In the genomic region with DNA sequence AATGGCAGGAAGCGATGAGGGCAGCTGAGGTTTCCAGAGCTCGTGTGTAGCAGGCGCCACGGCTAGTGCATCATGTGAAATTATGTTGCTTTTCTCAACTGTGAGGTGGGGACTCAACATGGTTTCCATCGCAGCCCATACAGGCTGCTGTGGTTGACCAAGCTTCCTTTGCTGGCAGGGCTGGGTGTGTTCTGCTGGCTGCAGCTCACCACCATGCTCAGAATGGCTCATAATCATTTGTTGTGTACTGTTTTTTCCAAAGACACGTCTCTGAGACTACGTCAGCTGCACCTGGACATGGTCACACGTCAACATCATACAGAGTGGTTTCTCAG, we compare ENCODE assay signal across 9 cellular contexts. TPM values are rescaled to one million over a fixed set of nuclear protein-coding genes. Genes with fewer than 3 reads are reported as not detected.
DNase-seq lines count a peak whose midpoint lies in the region; ATAC-seq, FAIRE-seq and TF ChIP-seq lines count a peak whose summit lies in the region.
"Had no signal": no experiment of that assay in that cellular context is flagged by ENCODE, and none has a peak within 500 bp of the region (broad histone marks: within the 10 kb centered on the region; RNA-seq: fewer than 3 reads in every experiment).

No MANE protein-coding gene starts in this region.

- CTCF ChIA-PET in activated CD8-positive, alpha-beta T cell treated with anti-CD3 and anti-CD28 coated beads for 36 hours (lab: Charles Lee): interaction anchor here (0.7 to 1.5 kb wide), 3 partner anchors 11 to 80 kb away, joined by 3 to 4 read pairs (median 4); no protein-coding TSS in a partner anchor

- no peaks in the 10 kb centered on the region for H3K27me3 ChIP-seq in pancreas
- H3K27me3 ChIP-seq: adrenal gland had no signal

- DNase-seq in CD1c-positive myeloid dendritic cell (ENCODE audit: extremely low spot score) (peak; percentile 58), pancreas (peak; percentile 60 to 85 (median 78)), NCI-H69 (lab: John Stamatoyannopoulos, UW) (no peak), Ammon's horn (ENCODE audit: low spot score) (no peak), COR-L47 (lab: John Stamatoyannopoulos, UW) (no peak)
- peak; percentile 93 for DNase-seq in activated CD8-positive, alpha-beta T cell treated with anti-CD3 and anti-CD28 coated beads for 36 hours

- H3K36me3 Mint-ChIP-seq in activated CD8-positive, alpha-beta T cell treated with anti-CD3 and anti-CD28 coated beads for 36 hours (ENCODE audit: low read depth): no peaks in the 10 kb centered on the region

- peak overlapping the region; percentile 89 for H3K27ac Mint-ChIP-seq in activated CD8-positive, alpha-beta T cell treated with anti-CD3 and anti-CD28 coated beads for 36 hours

- H3K36me3 ChIP-seq in pancreas: no peaks in the 10 kb centered on the region
- H3K36me3 ChIP-seq: adrenal gland had no signal

- peak overlapping the region; percentile 45 for H3K4me3 Mint-ChIP-seq in activated CD8-positive, alpha-beta T cell treated with anti-CD3 and anti-CD28 coated beads for 36 hours

- peak overlapping the region; percentile 40 to 65 (median 48) for H3K27ac ChIP-seq in pancreas
- H3K27ac ChIP-seq: adrenal gland had no signal

- POLR2A ChIA-PET in activated CD8-positive, alpha-beta T cell treated with anti-CD3 and anti-CD28 coated beads for 36 hours (lab: Charles Lee): interaction anchor here (0.7 to 1.5 kb wide), 13 partner anchors 13 to 83 kb away, joined by 3 to 11 read pairs (median 4); no protein-coding TSS in a partner anchor

- H3K27me3 Mint-ChIP-seq in activated CD8-positive, alpha-beta T cell treated with anti-CD3 and anti-CD28 coated beads for 36 hours: no peaks in the 10 kb centered on the region

- peaks cover 14 to 24% (median 17%) of the 10 kb centered on the region in 3 donors for H3K4me1 ChIP-seq in pancreas
- H3K4me1 ChIP-seq: adrenal gland had no signal

- no peaks in the 10 kb centered on the region for H3K9me3 ChIP-seq in pancreas
- H3K9me3 ChIP-seq: adrenal gland had no signal

- H3K4me1 Mint-ChIP-seq in activated CD8-positive, alpha-beta T cell treated with anti-CD3 and anti-CD28 coated beads for 36 hours (ENCODE audit: low read depth): peaks cover 82% of the 10 kb centered on the region

- TF ChIP-seq CTCF in activated CD8-positive, alpha-beta T cell treated with anti-CD3 and anti-CD28 coated beads for 36 hours (IDR thresholded peaks at IDR 0.05): no peak
- TF ChIP-seq CTCF in pancreas (IDR thresholded peaks at IDR 0.05): no peak

- 36 to 39% methylated on average over 8 of the region's 8 CpGs for WGBS in pancreas, 2 donors

- H3K9me3 Mint-ChIP-seq in activated CD8-positive, alpha-beta T cell treated with anti-CD3 and anti-CD28 coated beads for 36 hours: peaks cover 2% of the 10 kb centered on the region

- ATAC-seq in GM19438 (IDR thresholded peaks at IDR 0.05; ENCODE audit: low read depth, unreplicated experiment): peak; percentile 87
- ATAC-seq in HG03460 (IDR thresholded peaks at IDR 0.05; ENCODE audit: unreplicated experiment): peak; percentile 82
- peak; percentile 78 for ATAC-seq in activated CD8-positive, alpha-beta T cell treated with anti-CD3 and anti-CD28 coated beads for 36 hours
- ATAC-seq in pancreas: peak; percentile 79 to 87 (median 83)

- no peak for FAIRE-seq in pancreas (lab: Jason Lieb, UNC)

- H3K4me3 ChIP-seq in pancreas: no peak overlapping the region
- H3K4me3 ChIP-seq: adrenal gland had no signal

- intact Hi-C loops in activated CD8-positive, alpha-beta T cell treated with anti-CD3 and anti-CD28 coated beads for 36 hours (cut with micrococcal nuclease): loop anchor here (1.0 kb wide), 1 partner anchor 19 kb away; no protein-coding TSS in a partner anchor
- intact Hi-C loops in pancreas (cut with DNase I): no loop called here

RNA-seq across cellular contexts. Expression of gene RASA3, which starts 16.1 kb away (rescaled TPM):
- 10 to 100 TPM; 28.9 to 32.3 TPM for total RNA-seq in activated CD8-positive, alpha-beta T cell treated with anti-CD3 and anti-CD28 coated beads for 36 hours
- 10 to 100 TPM in 3 of 6 donors, 1 to 10 TPM in 3; 7.1 to 11.2 (median 10.1) TPM for total RNA-seq in pancreas
- polyA plus RNA-seq in pancreas: 1 to 10 TPM; 5.7 to 6.5 TPM

RNA-seq across cellular contexts. Expression of gene CFAP97D2, which starts 30.6 kb away (rescaled TPM):
- total RNA-seq in activated CD8-positive, alpha-beta T cell treated with anti-CD3 and anti-CD28 coated beads for 36 hours: not detected
- 1 to 10 TPM in 5 of 6 donors, under 1 TPM in 1; 0.75 to 5.8 (median 3.3) TPM for total RNA-seq in pancreas
- polyA plus RNA-seq in pancreas: 1 to 10 TPM; 1.2 to 3.0 TPM
- total RNA-seq: adrenal gland had no signal
- polyA plus RNA-seq: adrenal gland had no signal

Comparison
In these comparisons a context has a peak if more than half of its experiments do, and no peak if none do; other contexts are left out.
1. DNase-seq: peak in CD1c-positive myeloid dendritic cell (single experiment), activated CD8-positive, alpha-beta T cell treated with anti-CD3 and anti-CD28 coated beads for 36 hours (single experiment) and pancreas (6 of 6); none in NCI-H69 (single experiment), Ammon's horn (single experiment) and COR-L47 (single experiment).
2. Peak in every context shown above with its lines, with median percentiles within 50 percentile points of each other: ATAC-seq.